In genomic region chrX:140110081-140110650, GRCh38 we compare ENCODE assay signal across 30 cellular contexts.
"Had no signal": no experiment of that assay in that cellular context is flagged by ENCODE, and none has a peak within 500 bp of the region (broad histone marks: within the 10 kb centered on the region; RNA-seq: fewer than 3 reads in every experiment).

No MANE protein-coding gene starts in this region.

- H3K27me3 ChIP-seq: brain microvascular endothelial cell, SJSA1 had no signal

- H3K4me2 ChIP-seq: SK-N-SH had no signal

- DNase-seq: activated B cell treated with CpG ODN at 0.5 μM for 24 hours; activated CD4-positive, alpha-beta memory T cell treated with anti-CD3 and anti-CD28 coated beads for 36 hours; activated CD4-positive, alpha-beta T cell treated with anti-CD3 and anti-CD28 coated beads for 4 hours; activated CD4-positive, alpha-beta T cell treated with anti-CD3 and anti-CD28 coated beads, Interleukin-2, amount 50 U/mL, for 1 hour; activated CD4-positive, CD25-positive, alpha-beta regulatory T cell treated with anti-CD3 and anti-CD28 coated beads, Interleukin-2, amount 50 U/mL, for 72 hours; activated CD8-positive, alpha-beta memory T cell treated with anti-CD3 and anti-CD28 coated beads, Interleukin-2, amount 50 U/mL, for 4 hours; activated effector memory CD4-positive, alpha-beta T cell treated with Interleukin-2 at 50 U/mL for 16 hours; activated naive CD4-positive, alpha-beta T cell treated with anti-CD3 and anti-CD28 coated beads, Interleukin-2, amount 10 ng/mL, durations not matched to agents 7 days and 5 days; activated naive CD8-positive, alpha-beta T cell treated with anti-CD3 and anti-CD28 coated beads, Interleukin-2, amount 50 U/mL, for 24 hours; activated T-cell treated with anti-CD3 and anti-CD28 coated beads for 4 hours; activated T-cell treated with anti-CD3 and anti-CD28 coated beads, Interleukin-2, amount 50 U/mL, for 48 hours; anterior cingulate cortex; brain microvascular endothelial cell; central memory CD4-positive, alpha-beta T cell; MM.1S; MV-4-11; NCI-H1092; NCI-H1436 treated with DMSO at 0.1 percent for 48 hours; NCI-H1694 treated with DMSO at 0.1 percent for 48 hours; NCI-H2029; NCI-H345; NCI-H524 treated with DMSO at 0.1 percent for 48 hours; RPMI8226; SHP77 treated with DMSO at 0.1 percent for 48 hours; SK-N-SH had no signal

- H3K36me3 ChIP-seq: brain microvascular endothelial cell, SJSA1 had no signal

- H3K4me3 Mint-ChIP-seq: activated B cell treated with CpG ODN at 0.5 μM for 24 hours; activated CD4-positive, alpha-beta memory T cell treated with anti-CD3 and anti-CD28 coated beads for 36 hours; activated naive CD4-positive, alpha-beta T cell treated with anti-CD3 and anti-CD28 coated beads, Interleukin-2, amount 10 ng/mL, durations not matched to agents 7 days and 5 days; activated naive CD8-positive, alpha-beta T cell; activated naive CD8-positive, alpha-beta T cell treated with anti-CD3 and anti-CD28 coated beads, Interleukin-2, amount 50 U/mL, for 24 hours; T-helper 1 cell treated with Interleukin-12 subunit alpha and Interleukin-12 subunit beta and Interleukin-4 antibody, amounts not matched to agents 30 μg/mL and 1 μg/mL, for 36 hours; T-helper 2 cell treated with Interferon-gamma antibody and Interleukin-4, amounts not matched to agents 5 μg/mL and 100 μg/mL, for 36 hours had no signal

- ATAC-seq: activated naive CD8-positive, alpha-beta T cell treated with anti-CD3 and anti-CD28 coated beads, Interleukin-2, amount 50 U/mL, for 24 hours; Panc1 had no signal

- H3K9me3 ChIP-seq: SJSA1, SK-N-SH had no signal

- H3K9ac ChIP-seq: SK-N-SH had no signal

- H3K9me3 Mint-ChIP-seq: activated B cell treated with CpG ODN at 0.5 μM for 24 hours; activated CD4-positive, alpha-beta memory T cell treated with anti-CD3 and anti-CD28 coated beads for 36 hours; activated naive CD4-positive, alpha-beta T cell treated with anti-CD3 and anti-CD28 coated beads, Interleukin-2, amount 10 ng/mL, durations not matched to agents 7 days and 5 days; T-helper 1 cell treated with Interleukin-12 subunit alpha and Interleukin-12 subunit beta and Interleukin-4 antibody, amounts not matched to agents 30 μg/mL and 1 μg/mL, for 36 hours; T-helper 2 cell treated with Interferon-gamma antibody and Interleukin-4, amounts not matched to agents 5 μg/mL and 100 μg/mL, for 36 hours had no signal

- H3K27me3 Mint-ChIP-seq: activated B cell treated with CpG ODN at 0.5 μM for 24 hours; activated naive CD4-positive, alpha-beta T cell treated with anti-CD3 and anti-CD28 coated beads, Interleukin-2, amount 10 ng/mL, durations not matched to agents 7 days and 5 days; activated naive CD8-positive, alpha-beta T cell; activated naive CD8-positive, alpha-beta T cell treated with anti-CD3 and anti-CD28 coated beads, Interleukin-2, amount 50 U/mL, for 24 hours had no signal

- H3K4me1 Mint-ChIP-seq: activated B cell treated with CpG ODN at 0.5 μM for 24 hours; activated naive CD4-positive, alpha-beta T cell treated with anti-CD3 and anti-CD28 coated beads, Interleukin-2, amount 10 ng/mL, durations not matched to agents 7 days and 5 days; activated naive CD8-positive, alpha-beta T cell treated with anti-CD3 and anti-CD28 coated beads, Interleukin-2, amount 50 U/mL, for 24 hours had no signal

- H3K4me1 ChIP-seq: SJSA1 had no signal

- H3K27ac Mint-ChIP-seq: activated B cell treated with CpG ODN at 0.5 μM for 24 hours; activated CD4-positive, alpha-beta memory T cell treated with anti-CD3 and anti-CD28 coated beads for 36 hours; activated naive CD4-positive, alpha-beta T cell treated with anti-CD3 and anti-CD28 coated beads, Interleukin-2, amount 10 ng/mL, durations not matched to agents 7 days and 5 days; activated naive CD8-positive, alpha-beta T cell; activated naive CD8-positive, alpha-beta T cell treated with anti-CD3 and anti-CD28 coated beads, Interleukin-2, amount 50 U/mL, for 24 hours; T-helper 1 cell treated with Interleukin-12 subunit alpha and Interleukin-12 subunit beta and Interleukin-4 antibody, amounts not matched to agents 30 μg/mL and 1 μg/mL, for 36 hours; T-helper 2 cell treated with Interferon-gamma antibody and Interleukin-4, amounts not matched to agents 5 μg/mL and 100 μg/mL, for 36 hours had no signal

- H3K27ac ChIP-seq: brain microvascular endothelial cell, SJSA1 had no signal

- H3K36me3 Mint-ChIP-seq: activated CD4-positive, alpha-beta memory T cell treated with anti-CD3 and anti-CD28 coated beads for 36 hours; activated naive CD4-positive, alpha-beta T cell treated with anti-CD3 and anti-CD28 coated beads, Interleukin-2, amount 10 ng/mL, durations not matched to agents 7 days and 5 days; activated naive CD8-positive, alpha-beta T cell had no signal

- H3K4me3 ChIP-seq: SJSA1 had no signal
